8 cellular contexts compared by ENCODE assay signal in the genomic region with DNA sequence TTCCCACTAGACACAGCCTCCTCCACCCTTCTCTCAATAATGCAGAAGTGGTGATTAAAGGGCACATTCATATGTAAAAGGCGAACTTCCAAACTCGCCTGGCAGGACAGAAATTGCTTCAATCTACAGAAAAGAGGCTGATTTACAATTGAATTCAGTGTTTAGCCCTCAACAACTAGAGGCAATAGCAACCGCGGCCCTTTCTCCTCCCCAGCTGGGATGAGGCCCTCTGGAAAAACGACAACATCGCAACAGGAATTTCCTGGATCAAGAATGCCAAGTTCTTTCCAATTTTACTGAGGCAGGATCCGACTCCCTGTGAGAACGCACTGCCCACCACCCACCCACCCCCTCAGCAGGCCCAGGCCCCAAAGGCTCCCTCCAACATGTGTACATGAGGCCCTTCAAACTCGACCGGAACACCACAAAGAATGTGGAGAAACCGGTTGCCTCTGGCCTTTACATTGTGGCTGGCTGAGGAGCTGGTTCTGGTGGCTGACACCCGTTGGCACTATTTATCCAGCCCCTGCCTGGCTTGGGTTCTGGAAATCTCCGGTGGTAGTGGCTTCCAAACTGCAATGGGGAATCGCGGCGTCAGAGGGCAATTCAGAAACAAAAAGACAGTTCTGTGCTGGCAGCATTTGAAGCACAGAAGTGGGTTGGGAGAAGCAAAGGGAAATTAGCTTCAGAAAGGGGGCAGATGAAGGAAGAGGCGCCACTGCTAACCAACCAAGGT. TPM values are rescaled to one million over a fixed set of nuclear protein-coding genes. Genes with fewer than 3 reads are reported as not detected.
DNase-seq lines count a peak whose midpoint lies in the region; ATAC-seq, FAIRE-seq and TF ChIP-seq lines count a peak whose summit lies in the region.

No MANE protein-coding gene starts in this region.

- DNase-seq in COLO668 (lab: John Stamatoyannopoulos, UW; ENCODE audit: unreplicated experiment) (peak; percentile 89), MV-4-11 (lab: John Stamatoyannopoulos, UW) (peak; percentile 14), GM12878 (ENCODE audit: low read depth, low spot score) (no peak), sciatic nerve (ENCODE audit: low spot score) (peak; percentile 62), D721Med (ENCODE audit: insufficient read length, low spot score) (no peak)
- no peak for DNase-seq in activated effector memory CD4-positive, alpha-beta T cell treated with Interleukin-2 at 50 U/mL for 16 hours

- H3K27me3 ChIP-seq in GM12878 (replicated peaks in 1 of 2; ENCODE audit: control insufficient read depth in 2 of 2, insufficient read depth in 2 of 2, low read length in 1 of 2), result no peaks in the 10 kb centered on the region
- H3K27me3 ChIP-seq in iPS-15b (ENCODE audit: control insufficient read depth, insufficient read depth, low read length), result no peaks in the 10 kb centered on the region

- ATAC-seq in GM12878 (no peak), sciatic nerve (peak; percentile 22), GM18861 (IDR thresholded peaks at IDR 0.05; ENCODE audit: unreplicated experiment) (no peak)

- no peak overlapping the region for H3K4me3 ChIP-seq in GM12878
- H3K4me3 ChIP-seq in iPS-15b (ENCODE audit: low read depth, low read length), result peak overlapping the region; percentile 56

- H3K9me3 ChIP-seq in GM12878 (replicated peaks; ENCODE audit: control insufficient read depth, insufficient read depth, low read length), result no peaks in the 10 kb centered on the region; the same call in 2 of the 3 replicates
- H3K9me3 ChIP-seq in iPS-15b (ENCODE audit: control insufficient read depth, insufficient read depth, low read length), result no peaks in the 10 kb centered on the region

- no peak for TF ChIP-seq EP300 in GM12878 (IDR thresholded peaks at IDR 0.05; ENCODE audit: borderline replicate concordance in 1 of 2, control insufficient read depth in 1 of 2, low read depth in 2 of 2, low read length in 2 of 2)

- H3K27ac ChIP-seq in GM12878 (ENCODE audit: control insufficient read depth, insufficient read depth), result no peak overlapping the region

- CTCF ChIA-PET in GM12878 (lab: Yijun Ruan, JAX), result interaction anchor here (1.4 kb wide), 1 partner anchor 64 kb away, joined by 3 read pairs; no protein-coding TSS in a partner anchor

- intact Hi-C loops in GM12878 (cut with micrococcal nuclease; ENCODE audit: unreplicated experiment) (no loop called here), sciatic nerve (cut with DNase I) (loop anchor here (5.0 kb wide), 1 partner anchor 43 kb away; no protein-coding TSS in a partner anchor)

- RAD21 ChIA-PET in GM12878 (lab: Charles Lee; ENCODE audit: unreplicated experiment), result no interaction called here

- no TSS peak for BruUV-seq in GM12878 (replicated peaks; lab: Mats Ljungman, UMichigan)

- TF ChIP-seq POLR2A in GM12878 (IDR thresholded peaks at IDR 0.05; ENCODE audit: low read depth, low read length), result no peak

- no peak overlapping the region for H2AFZ ChIP-seq in GM12878 (ENCODE audit: control insufficient read depth, low read depth, low read length)

- SMC1A ChIA-PET in GM12878 (lab: Charles Lee; ENCODE audit: uncharacterized antibody, unreplicated experiment), result interaction anchor here (1.0 kb wide), 1 partner anchor 47 kb away, joined by 3 read pairs; no protein-coding TSS in a partner anchor

- no peak for FAIRE-seq in GM12878 (lab: Jason Lieb, UNC)
- no peak for FAIRE-seq in D721Med (lab: Jason Lieb, UNC)

- H3K79me2 ChIP-seq in GM12878 (ENCODE audit: control insufficient read depth, insufficient read depth, low read length), result peaks cover 76% of the 10 kb centered on the region

- no peak for TF ChIP-seq RAD21 in GM12878 (IDR thresholded peaks at IDR 0.05; ENCODE audit: insufficient read depth, low read depth, low read length)

- H4K20me1 ChIP-seq in GM12878 (ENCODE audit: control insufficient read depth, insufficient read depth), result peaks cover 31% of the 10 kb centered on the region

- H3K36me3 ChIP-seq in GM12878 (ENCODE audit: control insufficient read depth in 2 of 2, insufficient read depth in 2 of 2, low read length in 1 of 2) (peaks cover 18 to 20% of the 10 kb centered on the region in 2 experiments; a peak in 3 of 4 replicates), iPS-15b (ENCODE audit: control insufficient read depth, insufficient read depth, low read length) (no peaks in the 10 kb centered on the region)

- POLR2A ChIA-PET in GM12878 (lab: Charles Lee), result no interaction called here

- H3K9ac ChIP-seq in GM12878 (ENCODE audit: control insufficient read depth, insufficient read depth, low read length) (no peak overlapping the region), iPS-15b (ENCODE audit: low read depth, low read length) (peak overlapping the region; percentile 62)

- no peak overlapping the region; the same call in 1 of the 2 replicates for H3K4me2 ChIP-seq in GM12878 (ENCODE audit: control insufficient read depth, insufficient read depth)

- H3K4me1 ChIP-seq in GM12878 (ENCODE audit: control insufficient read depth, insufficient read depth, low read length) (peaks cover 28% of the 10 kb centered on the region), iPS-15b (ENCODE audit: control insufficient read depth, insufficient read depth, low read length) (peaks cover 61% of the 10 kb centered on the region)

- no peak for TF ChIP-seq CTCF in GM12878 (IDR thresholded peaks at IDR 0.05 in 2 of 3, conservative IDR thresholded peaks at IDR 0.05 in 1 of 3; ENCODE audit: control insufficient read depth in 2 of 3, extremely low read depth in 1 of 3, insufficient read depth in 1 of 3, low read depth in 3 of 3, low read length in 3 of 3)
- no peak for TF ChIP-seq CTCF in D721Med (IDR thresholded peaks at IDR 0.05; ENCODE audit: insufficient read depth, missing control alignments)

- WGBS in GM12878 (ENCODE audit: insufficient coverage, insufficient replicate concordance, low lambda C conversion rate, missing lambda C conversion rate), result 91% methylated on average over 17 of the region's 17 CpGs

- in situ Hi-C loops in GM12878 (cut with MboI), result no loop called here

TF ChIP-seq in GM12878, 131 proteins besides CTCF, POLR2A, EP300 and RAD21:
- TF ChIP-seq ZNF622 (IDR thresholded peaks at IDR 0.05), result no peak
- no peak for TF ChIP-seq SMAD5 (IDR thresholded peaks at IDR 0.05; ENCODE audit: low read depth)
- TF ChIP-seq GATAD2B (conservative IDR thresholded peaks at IDR 0.05; ENCODE audit: low read depth), result no peak
- TF ChIP-seq, protein P1, sequence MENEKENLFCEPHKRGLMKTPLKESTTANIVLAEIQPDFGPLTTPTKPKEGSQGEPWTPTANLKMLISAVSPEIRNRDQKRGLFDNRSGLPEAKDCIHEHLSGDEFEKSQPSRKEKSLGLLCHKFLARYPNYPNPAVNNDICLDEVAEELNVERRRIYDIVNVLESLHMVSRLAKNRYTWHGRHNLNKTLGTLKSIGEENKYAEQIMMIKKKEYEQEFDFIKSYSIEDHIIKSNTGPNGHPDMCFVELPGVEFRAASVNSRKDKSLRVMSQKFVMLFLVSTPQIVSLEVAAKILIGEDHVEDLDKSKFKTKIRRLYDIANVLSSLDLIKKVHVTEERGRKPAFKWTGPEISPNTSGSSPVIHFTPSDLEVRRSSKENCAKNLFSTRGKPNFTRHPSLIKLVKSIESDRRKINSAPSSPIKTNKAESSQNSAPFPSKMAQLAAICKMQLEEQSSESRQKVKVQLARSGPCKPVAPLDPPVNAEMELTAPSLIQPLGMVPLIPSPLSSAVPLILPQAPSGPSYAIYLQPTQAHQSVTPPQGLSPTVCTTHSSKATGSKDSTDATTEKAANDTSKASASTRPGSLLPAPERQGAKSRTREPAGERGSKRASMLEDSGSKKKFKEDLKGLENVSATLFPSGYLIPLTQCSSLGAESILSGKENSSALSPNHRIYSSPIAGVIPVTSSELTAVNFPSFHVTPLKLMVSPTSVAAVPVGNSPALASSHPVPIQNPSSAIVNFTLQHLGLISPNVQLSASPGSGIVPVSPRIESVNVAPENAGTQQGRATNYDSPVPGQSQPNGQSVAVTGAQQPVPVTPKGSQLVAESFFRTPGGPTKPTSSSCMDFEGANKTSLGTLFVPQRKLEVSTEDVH (IDR thresholded peaks at IDR 0.05; ENCODE audit: low read depth, partially characterized antibody), result no peak
- TF ChIP-seq ETV6 (conservative IDR thresholded peaks at IDR 0.05 in 1 of 2, IDR thresholded peaks at IDR 0.05 in 1 of 2; ENCODE audit: borderline replicate concordance in 1 of 2, low read depth in 1 of 2), result peak in 1 of 2 experiments; percentile 84; a peak in 1 of 4 replicates
- TF ChIP-seq CREM (IDR thresholded peaks at IDR 0.05; ENCODE audit: low read depth), result no peak
- TF ChIP-seq NFXL1 (IDR thresholded peaks at IDR 0.05; ENCODE audit: borderline replicate concordance), result peak; percentile 59; the same call in 1 of the 2 replicates

RNA-seq across cellular contexts. Expression of a gene that starts 36.8 kb away (rescaled TPM):
- 207 and 208 TPM in 2 replicates for total RNA-seq in GM12878 (2013; cell fraction: nucleolus; rRNA removed)
- 17.8 and 18.5 TPM in 2 replicates for total RNA-seq in GM12878 (2014; rRNA removed)
- 24.1 and 24.2 TPM in 2 replicates for total RNA-seq in GM12878 (2014; rRNA removed; fragmentation: Illumina TruSeq; extraction: Trizol)
- total RNA-seq in GM12878 (2021), result 42.1 and 54.8 TPM in 2 replicates
- polyA plus RNA-seq in GM12878 (2011; ENCODE audit: low read depth), result 9.9 TPM
- polyA plus RNA-seq in GM12878 (2011; rRNA removed), result 26.6 and 34.3 TPM in 2 replicates
- 21.0 and 23.6 TPM in 2 replicates for polyA plus RNA-seq in GM12878 (2011; cell fraction: cytosol; rRNA removed)
- 69.7 and 78.1 TPM in 2 replicates for polyA plus RNA-seq in GM12878 (2011; cell fraction: nucleus; rRNA removed)
- polyA plus RNA-seq in GM12878 (2012), result 16.4 and 22.5 TPM in 2 replicates
- 27.1 and 27.9 TPM in 2 replicates for polyA plus RNA-seq in GM12878 (2014; fragmentation: Illumina TruSeq; extraction: Trizol)
- 10 to 100 TPM; 12.9 to 18.4 TPM for polyA plus RNA-seq in GM12878 (2014; fragmentation: Nextera tagmentation; extraction: Ambion mirVana)
- 21.7 and 22.7 TPM in 2 replicates for polyA plus RNA-seq in GM12878 (2014; rRNA removed)
- 10 to 100 TPM; 22.1 to 25.0 TPM for polyA plus RNA-seq in GM12878 (2016; fragmentation: Nextera tagmentation; extraction: Ambion mirVana)
- 49.9 and 55.7 TPM in 2 replicates for polyA minus RNA-seq in GM12878 (2011; rRNA and poly(A)+ RNA removed)
- polyA minus RNA-seq in GM12878 (2011; cell fraction: cytosol; rRNA and poly(A)+ RNA removed), result 18.0 and 20.2 TPM in 2 replicates
- polyA minus RNA-seq in GM12878 (2011; cell fraction: nucleus; rRNA and poly(A)+ RNA removed), result 45.5 and 61.3 TPM in 2 replicates
- total RNA-seq in sciatic nerve, result 49.3 TPM

Comparison
In these comparisons a context has a peak if more than half of its experiments do, and no peak if none do; other contexts are left out.
1. DNase-seq: peak in COLO668 (single experiment), MV-4-11 (single experiment) and sciatic nerve (single experiment); none in GM12878 (single experiment), D721Med (single experiment) and activated effector memory CD4-positive, alpha-beta T cell treated with Interleukin-2 at 50 U/mL for 16 hours (single experiment).